In genomic region chr16:24851700-24852099, GRCh38 we compare ENCODE assay signal across 14 cellular contexts. TPM values are rescaled to one million over a fixed set of nuclear protein-coding genes. Genes with fewer than 3 reads are reported as not detected.
A peak's percentile ranks its signal among the peaks of the same experiment; 100 is the strongest.
DNase-seq lines count a peak whose midpoint lies in the region; ATAC-seq lines count a peak whose summit lies in the region.
"Had no signal": no experiment of that assay in that cellular context is flagged by ENCODE, and none has a peak within 500 bp of the region (broad histone marks: within the 10 kb centered on the region; RNA-seq: fewer than 3 reads in every experiment).

No MANE protein-coding gene starts in this region.

- DNase-seq in Ammon's horn (ENCODE audit: low spot score) (peak; percentile 37), GM23248 (peak; percentile 61), iris pigment epithelial cell (ENCODE audit: low read depth) (peak; percentile 65), NCI-H510A treated with DMSO at 0.1 percent for 48 hours (lab: John Stamatoyannopoulos, UW) (no peak), NCI-H1417 treated with DMSO at 0.1 percent for 48 hours (lab: John Stamatoyannopoulos, UW) (no peak), T-cell (no peak)
- DNase-seq in activated T-cell treated with anti-CD3 and anti-CD28 coated beads, Interleukin-2, amount 50 U/mL, for 48 hours, result peak; percentile 29 to 45
- no peak for DNase-seq in CD4-positive, alpha-beta memory T cell
- DNase-seq: activated gamma-delta T cell, NCI-H510A had no signal

- H2AFZ ChIP-seq in GM23248, result no peak overlapping the region

- H3K27me3 Mint-ChIP-seq in CD4-positive, alpha-beta memory T cell, result peaks cover 0 to 2% of the 10 kb centered on the region in 2 donors
- peaks cover 3 to 9% of the 10 kb centered on the region in 2 donors for H3K27me3 Mint-ChIP-seq in T-cell

- no peak overlapping the region for H3K9ac ChIP-seq in GM23248

- POLR2A ChIA-PET in CD4-positive, alpha-beta memory T cell (lab: Charles Lee; ENCODE audit: partially characterized antibody), result no interaction called here
- POLR2A ChIA-PET in T-cell (lab: Charles Lee), result no interaction called here

- no peak overlapping the region for H3K27ac ChIP-seq in GM23248
- no peak overlapping the region for H3K27ac ChIP-seq in CD4-positive, alpha-beta memory T cell (ENCODE audit: low read depth, low read length)
- H3K27ac ChIP-seq: suprapubic skin had no signal

- peaks cover 23% of the 10 kb centered on the region for H3K4me1 ChIP-seq in GM23248 (ENCODE audit: insufficient read depth)
- H3K4me1 ChIP-seq in CD4-positive, alpha-beta memory T cell (ENCODE audit: insufficient read depth, low read length), result no peaks in the 10 kb centered on the region

- intact Hi-C loops in CD4-positive, alpha-beta memory T cell (cut with micrococcal nuclease), result no loop called here

- H3F3A ChIP-seq in GM23248 (ENCODE audit: insufficient read depth), result peaks cover 21% of the 10 kb centered on the region

- in situ Hi-C loops in GM23248 (cut with MboI), result no loop called here

- no peaks in the 10 kb centered on the region for H3K36me3 Mint-ChIP-seq in CD4-positive, alpha-beta memory T cell
- H3K36me3 Mint-ChIP-seq in T-cell, result no peaks in the 10 kb centered on the region
- H3K36me3 Mint-ChIP-seq: CD14-positive monocyte had no signal

- ATAC-seq in T-cell (replicated peaks in 1 of 4), result no peak

- no peak overlapping the region for H3K4me3 Mint-ChIP-seq in CD4-positive, alpha-beta memory T cell
- no peak overlapping the region for H3K4me3 Mint-ChIP-seq in T-cell
- H3K4me3 Mint-ChIP-seq: CD14-positive monocyte had no signal

- H3K9me3 ChIP-seq in GM23248 (ENCODE audit: low read depth), result no peaks in the 10 kb centered on the region
- H3K9me3 ChIP-seq in CD4-positive, alpha-beta memory T cell (ENCODE audit: control insufficient read depth in 1 of 2, low read length in 2 of 2), result no peaks in the 10 kb centered on the region
- H3K9me3 ChIP-seq: suprapubic skin had no signal

- WGBS in GM23248 (ENCODE audit: low coverage in 1 of 2, low lambda C conversion rate in 2 of 2, missing lambda C conversion rate in 2 of 2), 2 experiments, result 49 to 51% methylated on average over 8 of the region's 8 CpGs

- no peaks in the 10 kb centered on the region for H3K36me3 ChIP-seq in GM23248 (ENCODE audit: low read depth)
- H3K36me3 ChIP-seq in CD4-positive, alpha-beta memory T cell (ENCODE audit: insufficient read depth, low read length), result no peaks in the 10 kb centered on the region
- H3K36me3 ChIP-seq: suprapubic skin had no signal

- no peaks in the 10 kb centered on the region for H3K79me2 ChIP-seq in GM23248 (ENCODE audit: insufficient read depth)

- no peak overlapping the region for H3K27ac Mint-ChIP-seq in CD4-positive, alpha-beta memory T cell
- H3K27ac Mint-ChIP-seq in T-cell, result no peak overlapping the region
- H3K27ac Mint-ChIP-seq: CD14-positive monocyte had no signal

- no peaks in the 10 kb centered on the region for H3K9me3 Mint-ChIP-seq in CD4-positive, alpha-beta memory T cell
- H3K9me3 Mint-ChIP-seq in T-cell, result no peaks in the 10 kb centered on the region
- H3K9me3 Mint-ChIP-seq: CD14-positive monocyte had no signal

- no peaks in the 10 kb centered on the region for H3K27me3 ChIP-seq in GM23248 (replicated peaks; ENCODE audit: insufficient read depth)
- no peaks in the 10 kb centered on the region for H3K27me3 ChIP-seq in CD4-positive, alpha-beta memory T cell (ENCODE audit: insufficient read depth, low read length)
- H3K27me3 ChIP-seq: suprapubic skin had no signal

- no peaks in the 10 kb centered on the region for H4K20me1 ChIP-seq in GM23248 (ENCODE audit: insufficient read depth)

- H3K4me1 Mint-ChIP-seq in CD4-positive, alpha-beta memory T cell, result peaks cover 0 to 2% (median 0%) of the 10 kb centered on the region in 4 donors
- peaks cover 0 to 5% (median 0%) of the 10 kb centered on the region in 3 donors for H3K4me1 Mint-ChIP-seq in T-cell
- H3K4me1 Mint-ChIP-seq: CD14-positive monocyte had no signal

- CTCF ChIA-PET in CD4-positive, alpha-beta memory T cell (lab: Charles Lee; ENCODE audit: partially characterized antibody), result no interaction called here
- CTCF ChIA-PET in T-cell (lab: Charles Lee), result no interaction called here

- H3K9me2 ChIP-seq in GM23248 (ENCODE audit: insufficient read depth), result no peaks in the 10 kb centered on the region

- no peak overlapping the region for H3K4me3 ChIP-seq in GM23248
- H3K4me3 ChIP-seq in CD4-positive, alpha-beta memory T cell (ENCODE audit: low read length in 2 of 2), result no peak overlapping the region
- H3K4me3 ChIP-seq: suprapubic skin had no signal

- no peak overlapping the region for H3K4me2 ChIP-seq in GM23248 (ENCODE audit: unreplicated experiment)

RNA-seq across cellular contexts. Expression of gene SLC5A11, which starts 5.9 kb away (rescaled TPM):
- total RNA-seq in GM23248 (2014; rRNA removed; shearing (Covaris generic)), result not detected in 2 replicates
- polyA plus RNA-seq in GM23248 (2016; fragmentation: Nextera tagmentation; extraction: Ambion mirVana), result not detected in 2 replicates
- under 1 TPM; 0.19 to 0.70 TPM for total RNA-seq in CD4-positive, alpha-beta memory T cell
- not detected for polyA plus RNA-seq in CD4-positive, alpha-beta memory T cell
- total RNA-seq in T-cell, result 1 to 10 TPM in 1 of 5 donors, under 1 TPM in 3, not detected in 1; 0.36 to 4.2 (median 0.62) TPM
- total RNA-seq: cerebellum, pulmonary artery endothelial cell had no signal
- polyA plus RNA-seq: CD14-positive monocyte had no signal

Comparison
In these comparisons a context has a peak if more than half of its experiments do, and no peak if none do; other contexts are left out.
1. DNase-seq: peak in Ammon's horn (single experiment), GM23248 (single experiment), activated T-cell treated with anti-CD3 and anti-CD28 coated beads, Interleukin-2, amount 50 U/mL, for 48 hours (2 of 2) and iris pigment epithelial cell (single experiment); none in NCI-H510A treated with DMSO at 0.1 percent for 48 hours (single experiment), CD4-positive, alpha-beta memory T cell (0 of 5), NCI-H1417 treated with DMSO at 0.1 percent for 48 hours (single experiment) and T-cell (0 of 34).